Comparison of ENCODE assay signal across 33 cellular contexts in genomic region chr4:147539959-147540358, GRCh38. TPM values are rescaled to one million over a fixed set of nuclear protein-coding genes. Genes with fewer than 3 reads are reported as not detected.
"Had no signal": no experiment of that assay in that cellular context is flagged by ENCODE, and none has a peak within 500 bp of the region (broad histone marks: within the 10 kb centered on the region; RNA-seq: fewer than 3 reads in every experiment).

No MANE protein-coding gene starts in this region.

- H3K4me3 ChIP-seq: body of pancreas, breast epithelium had no signal

- H3K9me3 Mint-ChIP-seq: activated CD4-positive, alpha-beta memory T cell treated with anti-CD3 and anti-CD28 coated beads, Interleukin-2, amount 10 ng/mL, durations not matched to agents 7 days and 5 days; activated naive CD8-positive, alpha-beta T cell treated with anti-CD3 and anti-CD28 coated beads for 36 hours; IgD-negative memory B cell had no signal

- H3K9me3 ChIP-seq: body of pancreas, breast epithelium had no signal

- H3K36me3 Mint-ChIP-seq: activated CD8-positive, alpha-beta memory T cell treated with anti-CD3 and anti-CD28 coated beads, Interleukin-2, amount 10 ng/mL, durations not matched to agents 7 days and 5 days; activated naive CD8-positive, alpha-beta T cell treated with anti-CD3 and anti-CD28 coated beads for 36 hours; IgD-negative memory B cell had no signal

- H3K27me3 ChIP-seq: body of pancreas, breast epithelium had no signal

- H3K27ac ChIP-seq: body of pancreas, breast epithelium, RWPE1, WERI-Rb-1 had no signal

- H3K36me3 ChIP-seq: breast epithelium, WERI-Rb-1 had no signal

- H3K27ac Mint-ChIP-seq: activated CD4-positive, alpha-beta memory T cell treated with anti-CD3 and anti-CD28 coated beads, Interleukin-2, amount 10 ng/mL, durations not matched to agents 7 days and 5 days; activated CD8-positive, alpha-beta memory T cell treated with anti-CD3 and anti-CD28 coated beads, Interleukin-2, amount 10 ng/mL, durations not matched to agents 7 days and 5 days; activated naive CD8-positive, alpha-beta T cell treated with anti-CD3 and anti-CD28 coated beads for 36 hours; IgD-negative memory B cell had no signal

- H3K4me3 Mint-ChIP-seq: activated CD4-positive, alpha-beta memory T cell treated with anti-CD3 and anti-CD28 coated beads, Interleukin-2, amount 10 ng/mL, durations not matched to agents 7 days and 5 days; activated CD8-positive, alpha-beta memory T cell treated with anti-CD3 and anti-CD28 coated beads, Interleukin-2, amount 10 ng/mL, durations not matched to agents 7 days and 5 days; activated naive CD8-positive, alpha-beta T cell treated with anti-CD3 and anti-CD28 coated beads for 36 hours; IgD-negative memory B cell had no signal

- H3K4me1 Mint-ChIP-seq: activated CD4-positive, alpha-beta memory T cell treated with anti-CD3 and anti-CD28 coated beads, Interleukin-2, amount 10 ng/mL, durations not matched to agents 7 days and 5 days; activated CD8-positive, alpha-beta memory T cell treated with anti-CD3 and anti-CD28 coated beads, Interleukin-2, amount 10 ng/mL, durations not matched to agents 7 days and 5 days; activated naive CD8-positive, alpha-beta T cell treated with anti-CD3 and anti-CD28 coated beads for 36 hours; IgD-negative memory B cell had no signal

- ATAC-seq: activated CD8-positive, alpha-beta memory T cell treated with anti-CD3 and anti-CD28 coated beads, Interleukin-2, amount 10 ng/mL, durations not matched to agents 7 days and 5 days; body of pancreas; Panc1; Right ventricle myocardium inferior had no signal

- H3K4me1 ChIP-seq: body of pancreas, breast epithelium had no signal

- DNase-seq: activated CD4-positive, alpha-beta memory T cell treated with anti-CD3 and anti-CD28 coated beads, Interleukin-2, amount 10 ng/mL, durations not matched to agents 7 days and 5 days; activated CD4-positive, alpha-beta T cell treated with anti-CD3 and anti-CD28 coated beads for 1 hour; activated CD4-positive, alpha-beta T cell treated with anti-CD3 and anti-CD28 coated beads for 48 hours; activated CD4-positive, CD25-positive, alpha-beta regulatory T cell; activated CD8-positive, alpha-beta memory T cell treated with anti-CD3 and anti-CD28 coated beads for 24 hours; activated CD8-positive, alpha-beta memory T cell treated with anti-CD3 and anti-CD28 coated beads, Interleukin-2, amount 10 ng/mL, durations not matched to agents 7 days and 5 days; activated CD8-positive, alpha-beta memory T cell treated with anti-CD3 and anti-CD28 coated beads, Interleukin-2, amount 50 U/mL, for 48 hours; activated effector memory CD4-positive, alpha-beta T cell treated with anti-CD3 and anti-CD28 coated beads, Interleukin-2, amount 50 U/mL, for 16 hours; activated naive CD4-positive, alpha-beta T cell; activated naive CD4-positive, alpha-beta T cell treated with anti-CD3 and anti-CD28 coated beads, Interleukin-2, amount 50 U/mL, for 16 hours; activated naive CD8-positive, alpha-beta T cell treated with anti-CD3 and anti-CD28 coated beads for 36 hours; activated T-cell treated with anti-CD3 and anti-CD28 coated beads, Interleukin-2, amount 50 U/mL, for 48 hours; amygdala; body of pancreas; KBM-7; NCI-H1436; NCI-H1694; NCI-H1930; NCI-H2081 treated with DMSO at 0.1 percent for 48 hours; NCI-H345; NCI-H524 treated with DMSO at 0.1 percent for 48 hours; SIG-M5; SW 1271; T-helper 1 cell; T-helper 2 cell; T-helper 9 cell; WERI-Rb-1 had no signal

RNA-seq across cellular contexts. Expression of gene EDNRA, which starts 59.1 kb away (rescaled TPM):
- total RNA-seq: activated CD4-positive, alpha-beta memory T cell treated with anti-CD3 and anti-CD28 coated beads, Interleukin-2, amount 10 ng/mL, durations not matched to agents 7 days and 5 days; activated CD8-positive, alpha-beta memory T cell treated with anti-CD3 and anti-CD28 coated beads, Interleukin-2, amount 10 ng/mL, durations not matched to agents 7 days and 5 days; activated naive CD8-positive, alpha-beta T cell treated with anti-CD3 and anti-CD28 coated beads for 36 hours; OCI-LY7 had no signal
